17 cellular contexts compared by ENCODE assay signal in genomic region chr1:47771766-47772165, GRCh38.
A peak's percentile ranks its signal among the peaks of the same experiment; 100 is the strongest.
DNase-seq lines count a peak whose midpoint lies in the region; ATAC-seq, FAIRE-seq and TF ChIP-seq lines count a peak whose summit lies in the region.
"Had no signal": no experiment of that assay in that cellular context is flagged by ENCODE, and none has a peak within 500 bp of the region (broad histone marks: within the 10 kb centered on the region; RNA-seq: fewer than 3 reads in every experiment).

No MANE protein-coding gene starts in this region.

- CTCF ChIA-PET in H1 (lab: Charles Lee; ENCODE audit: partially characterized antibody), result interaction anchor here (1.2 to 1.5 kb wide), 2 partner anchors 10 to 16 kb away, joined by 5 to 6 read pairs; no protein-coding TSS in a partner anchor

- ATAC-seq in HG02642 (IDR thresholded peaks at IDR 0.05; ENCODE audit: poor library complexity, unreplicated experiment), result no peak

- no peak overlapping the region for H3K4me2 ChIP-seq in H1 (ENCODE audit: insufficient read depth in 1 of 2, low read depth in 2 of 2, low read length in 2 of 2)

- no peak overlapping the region for H3K4ac ChIP-seq in H1 (replicated peaks; ENCODE audit: insufficient read length, low read depth, low read length)

- H3K9ac ChIP-seq in H1 (replicated peaks in 1 of 4; ENCODE audit: extremely low read depth in 1 of 4, low read depth in 3 of 4, low read length in 3 of 4) (no peak overlapping the region), mucosa of rectum (ENCODE audit: low read depth in 1 of 2, low read length in 2 of 2) (no peak overlapping the region)

- peak overlapping the region; percentile 80; the same call in 1 of the 2 replicates for H2BK12ac ChIP-seq in H1 (ENCODE audit: low read depth, low read length)

- peak overlapping the region; percentile 62 for H4K91ac ChIP-seq in H1 (replicated peaks; ENCODE audit: insufficient read length, low read length)

- H2BK120ac ChIP-seq in H1 (replicated peaks; ENCODE audit: low read depth, low read length), result no peak overlapping the region

- no peak overlapping the region for H4K5ac ChIP-seq in H1 (ENCODE audit: insufficient read length, low read depth, low read length)

- H3K27ac ChIP-seq in H1 (ENCODE audit: low read depth, low read length) (no peak overlapping the region), mucosa of rectum (ENCODE audit: low read depth in 2 of 2, low read length in 2 of 2) (peak overlapping the region; percentile 32 to 59), transverse colon (peak overlapping the region in 1 of 4 donors; percentile 19)
- H3K27ac ChIP-seq: SK-N-MC had no signal

- no peaks in the 10 kb centered on the region for H3K23me2 ChIP-seq in H1 (ENCODE audit: low read depth, low read length)

- no peaks in the 10 kb centered on the region for H3K79me1 ChIP-seq in H1 (ENCODE audit: low read depth, low read length)

- no peaks in the 10 kb centered on the region for H3K79me2 ChIP-seq in H1 (ENCODE audit: control insufficient read depth in 1 of 2, insufficient read depth in 2 of 2, low read length in 2 of 2)

- peak; percentile 27 for DNase-seq in NCI-H510A treated with DMSO at 0.1 percent for 48 hours (lab: John Stamatoyannopoulos, UW)
- DNase-seq in NCI-H510A (lab: John Stamatoyannopoulos, UW), result no peak
- DNase-seq in H1 (ENCODE audit: low read depth in 1 of 2, low spot score in 2 of 2), result no peak
- peak; percentile 18 for DNase-seq in transverse colon
- no peak for DNase-seq in KG1 (lab: John Stamatoyannopoulos, UW)
- no peak for DNase-seq in mucosa of gallbladder (ENCODE audit: low spot score)
- DNase-seq: DND-41, GF-D8, Karpas-422, MM.1S, NCI-H1105, NCI-H1694 treated with DMSO at 0.1 percent for 48 hours, NCI-H524 treated with DMSO at 0.1 percent for 48 hours had no signal

- in situ Hi-C loops in transverse colon (cut with MboI; ENCODE audit: low pct_ligation_motif_present in 1 of 4, low pct_unique_long_range_greater_than_20kb in 1 of 4, low sequenced_read_pairs in 3 of 4), result loop anchor here in 2 of 4 donors (25.0 kb wide), 2 partner anchors 291 to 466 kb away; no protein-coding TSS in a partner anchor

- no peak overlapping the region for H3K56ac ChIP-seq in H1 (replicated peaks; ENCODE audit: insufficient read length, low read depth, low read length)

- WGBS in H1 (ENCODE audit: extremely low coverage in 1 of 2, insufficient coverage in 1 of 2, insufficient read length in 1 of 2, insufficient replicate concordance in 2 of 2, low coverage in 1 of 2, low lambda C conversion rate in 2 of 2, missing lambda C conversion rate in 1 of 2), 2 experiments, result 90% methylated on average over 11 of the region's 11 CpGs; no CpG with 5 or more reads in 1 of the 2 experiments
- WGBS in transverse colon (ENCODE audit: low coverage in 1 of 2), 2 donors, result 45% methylated on average over 10 of the region's 11 CpGs; no CpG with 5 or more reads in 1 of the 2 donors

- H2AK5ac ChIP-seq in H1 (ENCODE audit: low read depth, low read length), result 0 out of 2 replicates have a peak overlapping the region, but pooled peaks have one; percentile 16

- H3K4me3 ChIP-seq in H1 (ENCODE audit: extremely low read depth in 1 of 4, insufficient read depth in 2 of 4, low read depth in 3 of 4, low read length in 4 of 4) (no peak overlapping the region), mucosa of rectum (ENCODE audit: low read length in 2 of 2) (no peak overlapping the region), transverse colon (no peak overlapping the region)
- H3K4me3 ChIP-seq: SK-N-MC had no signal

- no peak for TF ChIP-seq RAD21 in H1 (IDR thresholded peaks at IDR 0.05 in 1 of 2, conservative IDR thresholded peaks at IDR 0.05 in 1 of 2; ENCODE audit: low read depth in 2 of 2, low read length in 2 of 2)

- H3K14ac ChIP-seq in H1 (ENCODE audit: insufficient read length), result no peak overlapping the region

- H3K27me3 ChIP-seq in H1 (replicated peaks in 1 of 4; ENCODE audit: control insufficient read depth in 3 of 4, extremely low read depth in 1 of 4, insufficient read depth in 3 of 4, low read length in 3 of 4), result no peaks in the 10 kb centered on the region; a peak in 1 of 7 replicates
- no peaks in the 10 kb centered on the region for H3K27me3 ChIP-seq in mucosa of rectum (ENCODE audit: control insufficient read depth in 2 of 2, insufficient read depth in 2 of 2, low read length in 2 of 2)
- H3K27me3 ChIP-seq in transverse colon, result no peaks in the 10 kb centered on the region

- TF ChIP-seq CTCF in H1 (IDR thresholded peaks at IDR 0.05; ENCODE audit: control extremely low read depth in 1 of 3, insufficient read depth in 1 of 3, low read depth in 1 of 3, low read length in 3 of 3) (no peak), transverse colon (IDR thresholded peaks at IDR 0.05) (no peak)

- no peak overlapping the region for H2BK5ac ChIP-seq in H1 (ENCODE audit: low read depth, low read length)

- H3K36me3 ChIP-seq in H1 (ENCODE audit: control insufficient read depth in 2 of 4, insufficient read depth in 4 of 4, low read length in 3 of 4) (no peaks in the 10 kb centered on the region), mucosa of rectum (ENCODE audit: control insufficient read depth in 2 of 2, insufficient read depth in 2 of 2, low read length in 2 of 2) (no peaks in the 10 kb centered on the region), transverse colon (no peaks in the 10 kb centered on the region)

- H3K4me1 ChIP-seq in H1 (replicated peaks in 1 of 4; ENCODE audit: control insufficient read depth in 3 of 4, insufficient read depth in 4 of 4, low read length in 3 of 4), result peaks cover 0 to 7% (median 5%) of the 10 kb centered on the region in 4 experiments; a peak in 6 of 7 replicates
- peaks cover 0 to 4% of the 10 kb centered on the region in 2 donors for H3K4me1 ChIP-seq in mucosa of rectum (ENCODE audit: control insufficient read depth in 2 of 2, insufficient read depth in 2 of 2, low read length in 2 of 2)
- no peaks in the 10 kb centered on the region for H3K4me1 ChIP-seq in transverse colon

- no peak for FAIRE-seq in H1 (lab: Jason Lieb, UNC)
- FAIRE-seq: A204.1 had no signal

- POLR2A ChIA-PET in H1 (lab: Charles Lee; ENCODE audit: partially characterized antibody), result no interaction called here

- intact Hi-C loops in transverse colon (cut with DNase I; ENCODE audit: low total_unique reads), result no loop called here

- no peak overlapping the region for H2BK20ac ChIP-seq in H1 (ENCODE audit: low read length)

- H3K18ac ChIP-seq in H1 (ENCODE audit: extremely low read depth, low read length), result no peak overlapping the region

- no peak overlapping the region for H2AFZ ChIP-seq in H1 (ENCODE audit: low read length)

- no peak overlapping the region for H2BK15ac ChIP-seq in H1 (ENCODE audit: low read length)

- H3K23ac ChIP-seq in H1 (ENCODE audit: insufficient read length), result no peak overlapping the region

- H4K8ac ChIP-seq in H1 (ENCODE audit: extremely low read depth, insufficient read depth, low read length), result no peak overlapping the region

- TF ChIP-seq POLR2A in H1 (IDR thresholded peaks at IDR 0.05; ENCODE audit: control extremely low read depth in 1 of 2, low read depth in 2 of 2, low read length in 2 of 2), result no peak
- no peak for TF ChIP-seq POLR2A in transverse colon (IDR thresholded peaks at IDR 0.05)

- TF ChIP-seq EP300 in H1 (IDR thresholded peaks at IDR 0.05; ENCODE audit: borderline replicate concordance in 1 of 2, low read depth in 2 of 2, low read length in 2 of 2) (no peak), transverse colon (IDR thresholded peaks at IDR 0.05; ENCODE audit: low read depth) (no peak)

- H4K20me1 ChIP-seq in H1 (replicated peaks in 1 of 2; ENCODE audit: control insufficient read depth in 1 of 2, insufficient read depth in 2 of 2, low read length in 2 of 2), result no peaks in the 10 kb centered on the region

- H3K9me3 ChIP-seq in H1 (ENCODE audit: insufficient read depth in 2 of 2, low read depth in 1 of 2, low read length in 1 of 2), result no peaks in the 10 kb centered on the region
- H3K9me3 ChIP-seq in mucosa of rectum (ENCODE audit: control insufficient read depth in 2 of 2, low read length in 2 of 2), result no peaks in the 10 kb centered on the region
- no peaks in the 10 kb centered on the region for H3K9me3 ChIP-seq in transverse colon

TF ChIP-seq in H1, 55 proteins besides CTCF, POLR2A, EP300 and RAD21 (continues in another document):
- TF ChIP-seq KDM1A (IDR thresholded peaks at IDR 0.05; ENCODE audit: borderline replicate concordance, low read length), result no peak
- TF ChIP-seq NRF1 (IDR thresholded peaks at IDR 0.05; ENCODE audit: low read depth, low read length), result no peak
- no peak for TF ChIP-seq POLR2AphosphoS5 (IDR thresholded peaks at IDR 0.05; ENCODE audit: low read depth, low read length)
- TF ChIP-seq HDAC6 (IDR thresholded peaks at IDR 0.05; ENCODE audit: low read depth, low read length), result no peak
- no peak for TF ChIP-seq ATF3 (IDR thresholded peaks at IDR 0.05; ENCODE audit: insufficient read depth, low read depth, low read length)
- no peak for TF ChIP-seq PHF8 (conservative IDR thresholded peaks at IDR 0.05; ENCODE audit: low read depth, low read length)
- no peak for TF ChIP-seq HDAC2 (IDR thresholded peaks at IDR 0.05; ENCODE audit: borderline replicate concordance in 1 of 2, low read depth in 2 of 2, low read length in 2 of 2)
- no peak for TF ChIP-seq ATF2 (IDR thresholded peaks at IDR 0.05; ENCODE audit: low read length)
- no peak for TF ChIP-seq SP1 (IDR thresholded peaks at IDR 0.05; ENCODE audit: low read depth, low read length)
- TF ChIP-seq POU5F1 (IDR thresholded peaks at IDR 0.05; ENCODE audit: low read depth, low read length), result no peak
- no peak for TF ChIP-seq SUZ12 (IDR thresholded peaks at IDR 0.05; ENCODE audit: low read length)
- TF ChIP-seq SP2 (IDR thresholded peaks at IDR 0.05; ENCODE audit: low read length), result no peak
- no peak for TF ChIP-seq KDM5A (IDR thresholded peaks at IDR 0.05; ENCODE audit: low read length)
- no peak for TF ChIP-seq SP4 (IDR thresholded peaks at IDR 0.05; ENCODE audit: low read length)
- TF ChIP-seq TEAD4 (IDR thresholded peaks at IDR 0.05; ENCODE audit: low read depth, low read length), result no peak
- TF ChIP-seq JUND (IDR thresholded peaks at IDR 0.05; ENCODE audit: low read length), result no peak

Comparison
In these comparisons a context has a peak if more than half of its experiments do, and no peak if none do; other contexts are left out.
1. DNase-seq: peak in NCI-H510A treated with DMSO at 0.1 percent for 48 hours (single experiment) and transverse colon (single experiment); none in NCI-H510A (single experiment), H1 (0 of 2), KG1 (single experiment) and mucosa of gallbladder (single experiment).